1 cellular context compared by ENCODE assay signal in genomic region chr17:1562178-1562643, GRCh38.
TF ChIP-seq lines count a peak whose summit lies in the region.

No MANE protein-coding gene starts in this region.

TF ChIP-seq in HEK293, 187 proteins besides CTCF, POLR2A, EP300 and RAD21 (continued from another document):
- TF ChIP-seq, protein P1, sequence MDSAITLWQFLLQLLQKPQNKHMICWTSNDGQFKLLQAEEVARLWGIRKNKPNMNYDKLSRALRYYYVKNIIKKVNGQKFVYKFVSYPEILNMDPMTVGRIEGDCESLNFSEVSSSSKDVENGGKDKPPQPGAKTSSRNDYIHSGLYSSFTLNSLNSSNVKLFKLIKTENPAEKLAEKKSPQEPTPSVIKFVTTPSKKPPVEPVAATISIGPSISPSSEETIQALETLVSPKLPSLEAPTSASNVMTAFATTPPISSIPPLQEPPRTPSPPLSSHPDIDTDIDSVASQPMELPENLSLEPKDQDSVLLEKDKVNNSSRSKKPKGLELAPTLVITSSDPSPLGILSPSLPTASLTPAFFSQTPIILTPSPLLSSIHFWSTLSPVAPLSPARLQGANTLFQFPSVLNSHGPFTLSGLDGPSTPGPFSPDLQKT (IDR thresholded peaks at IDR 0.05; ENCODE audit: borderline replicate concordance, low read depth, low read length) = no peak
- TF ChIP-seq ZNF155 (tag by site-specific recombination; IDR thresholded peaks at IDR 0.05) (no peak), KLF10 (tag by site-specific recombination; IDR thresholded peaks at IDR 0.05) (no peak), ZNF561 (tag by site-specific recombination; IDR thresholded peaks at IDR 0.05; ENCODE audit: borderline replicate concordance) (no peak), ZSCAN16 (tag by site-specific recombination; IDR thresholded peaks at IDR 0.05) (no peak), ZNF664 (tag by site-specific recombination; IDR thresholded peaks at IDR 0.05) (no peak), ZNF26 (tag by site-specific recombination; IDR thresholded peaks at IDR 0.05) (no peak), SP2 (tag by site-specific recombination; IDR thresholded peaks at IDR 0.05) (no peak), GFI1B (tag by site-specific recombination; IDR thresholded peaks at IDR 0.05) (no peak), ZNF514 (tag by site-specific recombination; IDR thresholded peaks at IDR 0.05) (no peak), ZNF324 (tag by site-specific recombination; IDR thresholded peaks at IDR 0.05) (no peak)
